12 cellular contexts compared by ENCODE assay signal in genomic region chr10:128049226-128050010, GRCh38.
DNase-seq lines count a peak whose midpoint lies in the region; ATAC-seq and TF ChIP-seq lines count a peak whose summit lies in the region.
"Had no signal": no experiment of that assay in that cellular context is flagged by ENCODE, and none has a peak within 500 bp of the region (broad histone marks: within the 10 kb centered on the region; RNA-seq: fewer than 3 reads in every experiment).

No MANE protein-coding gene starts in this region.

- H3K9me3 ChIP-seq in OCI-LY7 (ENCODE audit: low read length): no peaks in the 10 kb centered on the region

- H3K9me2 ChIP-seq in OCI-LY7 (ENCODE audit: insufficient read depth, low read length): no peaks in the 10 kb centered on the region

- in situ Hi-C loops in G401 (cut with HindIII; ENCODE audit: low sequenced_read_pairs): no loop called here

- ATAC-seq in central memory CD8-positive, alpha-beta T cell (replicated peaks; ENCODE audit: extremely low read depth, poor library complexity, severe bottlenecking): no peak
- no peak for ATAC-seq in HG03159 (IDR thresholded peaks at IDR 0.05; ENCODE audit: unreplicated experiment)

- peak overlapping the region; percentile 79 for H3K4me3 ChIP-seq in OCI-LY7 (ENCODE audit: low read depth, low read length, poor library complexity, severe bottlenecking)

- peaks cover 61% of the 10 kb centered on the region for H3K36me3 Mint-ChIP-seq in central memory CD8-positive, alpha-beta T cell (ENCODE audit: insufficient read depth)
- no peaks in the 10 kb centered on the region for H3K36me3 Mint-ChIP-seq in progenitor cell of endocrine pancreas (ENCODE audit: insufficient read depth)
- H3K36me3 Mint-ChIP-seq: IgD-negative memory B cell had no signal

- CTCF ChIA-PET in OCI-LY7 (lab: Charles Lee; ENCODE audit: unreplicated experiment): interaction anchor here (2.5 kb wide), 1 partner anchor 14 kb away, joined by 17 read pairs; no protein-coding TSS in a partner anchor

- intact Hi-C loops in OCI-LY7 (cut with micrococcal nuclease; ENCODE audit: unreplicated experiment): no loop called here

- peak overlapping the region; percentile 75 for H3K27ac ChIP-seq in OCI-LY7 (ENCODE audit: low read depth, low read length, poor library complexity, severe bottlenecking)

- peak; percentile 79 for DNase-seq in ELF-1 (ENCODE audit: low read depth, low spot score)
- DNase-seq in OCI-LY7 (ENCODE audit: low spot score): no peak
- DNase-seq in central memory CD8-positive, alpha-beta T cell (ENCODE audit: low spot score in 2 of 2): no peak
- no peak for DNase-seq in progenitor cell of endocrine pancreas (ENCODE audit: low spot score, unreplicated experiment)
- no peak for DNase-seq in G401 (ENCODE audit: low spot score)
- no peak for DNase-seq in SK-N-DZ (ENCODE audit: low spot score)
- no peak for DNase-seq in SHP77 (lab: John Stamatoyannopoulos, UW)
- DNase-seq: EL, hippocampal formation, NCI-H82 had no signal

- H3K27ac Mint-ChIP-seq in central memory CD8-positive, alpha-beta T cell (ENCODE audit: low read depth): peak overlapping the region; percentile 99
- H3K27ac Mint-ChIP-seq in progenitor cell of endocrine pancreas: peak overlapping the region; percentile 27

- TF ChIP-seq CTCF in OCI-LY7 (conservative IDR thresholded peaks at IDR 0.05; ENCODE audit: low read length): no peak
- TF ChIP-seq CTCF in progenitor cell of endocrine pancreas (IDR thresholded peaks at IDR 0.05; ENCODE audit: unreplicated experiment): no peak

- POLR2A ChIA-PET in OCI-LY7 (lab: Charles Lee): interaction anchor here (1.6 to 3.1 kb wide), 2 partner anchors 9 to 13 kb away, joined by 5 to 37 read pairs; no protein-coding TSS in a partner anchor

- BruUV-seq in OCI-LY7 (replicated peaks; lab: Mats Ljungman, UMichigan): no TSS peak

- H3K4me3 Mint-ChIP-seq in central memory CD8-positive, alpha-beta T cell: peak overlapping the region; percentile 94
- H3K4me3 Mint-ChIP-seq in progenitor cell of endocrine pancreas (ENCODE audit: low read depth): no peak overlapping the region

- 0 out of 2 replicates have a peak, but pooled peaks cover 3% of the 10 kb centered on the region for H3K36me3 ChIP-seq in OCI-LY7 (ENCODE audit: insufficient read depth, low read length)

- no peaks in the 10 kb centered on the region for H3K27me3 Mint-ChIP-seq in central memory CD8-positive, alpha-beta T cell
- peaks cover 4% of the 10 kb centered on the region for H3K27me3 Mint-ChIP-seq in progenitor cell of endocrine pancreas
- H3K27me3 Mint-ChIP-seq: IgD-negative memory B cell had no signal

- peaks cover 42% of the 10 kb centered on the region for H3K4me1 ChIP-seq in OCI-LY7 (ENCODE audit: insufficient read depth, low read length, poor library complexity, severe bottlenecking)

- H3K79me2 ChIP-seq in OCI-LY7 (ENCODE audit: insufficient read depth, low read depth, low read length): no peaks in the 10 kb centered on the region

- 0 out of 2 replicates have a peak, but pooled peaks cover 5% of the 10 kb centered on the region for H4K20me1 ChIP-seq in OCI-LY7 (ENCODE audit: insufficient read depth, low read length)

- H2AFZ ChIP-seq in OCI-LY7 (ENCODE audit: low read length): no peak overlapping the region

- H3K4me1 Mint-ChIP-seq in central memory CD8-positive, alpha-beta T cell: peaks cover 64% of the 10 kb centered on the region
- peaks cover 10% of the 10 kb centered on the region for H3K4me1 Mint-ChIP-seq in progenitor cell of endocrine pancreas (ENCODE audit: low read depth)

- no peaks in the 10 kb centered on the region for H3K9me3 Mint-ChIP-seq in central memory CD8-positive, alpha-beta T cell
- no peaks in the 10 kb centered on the region for H3K9me3 Mint-ChIP-seq in progenitor cell of endocrine pancreas (ENCODE audit: low read depth)
- H3K9me3 Mint-ChIP-seq: IgD-negative memory B cell had no signal

- H3K4me2 ChIP-seq in OCI-LY7 (ENCODE audit: low read length): peak overlapping the region; percentile 100
